ENCODE assay signal across 7 cellular contexts in genomic region chr1:230120949-230121381, GRCh38. TPM values are rescaled to one million over a fixed set of nuclear protein-coding genes. Genes with fewer than 3 reads are reported as not detected.
DNase-seq lines count a peak whose midpoint lies in the region; ATAC-seq and TF ChIP-seq lines count a peak whose summit lies in the region.

No MANE protein-coding gene starts in this region.

- peak overlapping the region; percentile 36 for H3K9ac ChIP-seq in OCI-LY1 (ENCODE audit: low read length)

- H3K9me2 ChIP-seq in OCI-LY1 (ENCODE audit: low read depth, low read length), result no peaks in the 10 kb centered on the region

- H3K27ac ChIP-seq in OCI-LY1 (ENCODE audit: low read depth, low read length, poor library complexity, severe bottlenecking), result peak overlapping the region; percentile 99
- no peak overlapping the region for H3K27ac ChIP-seq in esophagus muscularis mucosa (replicated peaks in 1 of 4)
- H3K27ac ChIP-seq in spleen, result no peak overlapping the region

- H3K36me3 ChIP-seq in OCI-LY1 (ENCODE audit: insufficient read depth, low read length) (peaks cover 14% of the 10 kb centered on the region; the same call in 1 of the 2 replicates), esophagus muscularis mucosa (peaks cover 0 to 13% (median 4%) of the 10 kb centered on the region in 4 donors), spleen (peaks cover 0 to 17% (median 0%) of the 10 kb centered on the region in 6 donors)

- H4K20me1 ChIP-seq in OCI-LY1 (ENCODE audit: insufficient read depth, low read length), result no peaks in the 10 kb centered on the region

- H3K4me1 ChIP-seq in OCI-LY1 (ENCODE audit: insufficient read depth, low read length, severe bottlenecking) (peaks cover 97% of the 10 kb centered on the region), esophagus muscularis mucosa (peaks cover 21 to 69% (median 52%) of the 10 kb centered on the region in 4 donors), spleen (peaks cover 0 to 83% (median 26%) of the 10 kb centered on the region in 6 donors)

- peaks cover 23% of the 10 kb centered on the region for H3K79me2 ChIP-seq in OCI-LY1 (ENCODE audit: insufficient read depth, low read length)

- no peaks in the 10 kb centered on the region for H3K27me3 Mint-ChIP-seq in activated CD4-positive, alpha-beta memory T cell treated with anti-CD3 and anti-CD28 coated beads for 36 hours

- H3K9me3 ChIP-seq in OCI-LY1 (ENCODE audit: low read length) (no peaks in the 10 kb centered on the region), esophagus muscularis mucosa (no peaks in the 10 kb centered on the region), spleen (no peaks in the 10 kb centered on the region)

- no peak overlapping the region for H2AFZ ChIP-seq in OCI-LY1 (ENCODE audit: low read length)

- CTCF ChIA-PET in activated CD4-positive, alpha-beta memory T cell treated with anti-CD3 and anti-CD28 coated beads for 36 hours (lab: Charles Lee), result interaction anchor here (0.7 to 1.3 kb wide), 5 partner anchors 9 to 872 kb away, joined by 3 to 5 read pairs (median 3); no protein-coding TSS in a partner anchor

- no peak for ATAC-seq in HG03439 (IDR thresholded peaks at IDR 0.05; ENCODE audit: unreplicated experiment)

- peaks cover 20% of the 10 kb centered on the region for H3F3A ChIP-seq in OCI-LY1 (ENCODE audit: insufficient read depth, low read length)

- DNase-seq in GM13977 (ENCODE audit: low spot score), result no peak
- DNase-seq in esophagus muscularis mucosa (ENCODE audit: extremely low spot score), result no peak
- no peak for DNase-seq in spleen
- no peak for DNase-seq in activated CD4-positive, alpha-beta memory T cell treated with anti-CD3 and anti-CD28 coated beads for 36 hours
- DNase-seq in GM19240 (ENCODE audit: insufficient read length, low spot score), result no peak

- no peak overlapping the region for H3K27ac Mint-ChIP-seq in activated CD4-positive, alpha-beta memory T cell treated with anti-CD3 and anti-CD28 coated beads for 36 hours

- no peaks in the 10 kb centered on the region for H3K27me3 ChIP-seq in OCI-LY1 (ENCODE audit: insufficient read depth, low read length)
- H3K27me3 ChIP-seq in esophagus muscularis mucosa, result no peaks in the 10 kb centered on the region
- H3K27me3 ChIP-seq in spleen (replicated peaks in 1 of 7), result no peaks in the 10 kb centered on the region

- no peak for TF ChIP-seq EP300 in esophagus muscularis mucosa (IDR thresholded peaks at IDR 0.05)

- no peaks in the 10 kb centered on the region for H3K9me3 Mint-ChIP-seq in activated CD4-positive, alpha-beta memory T cell treated with anti-CD3 and anti-CD28 coated beads for 36 hours

- POLR2A ChIA-PET in activated CD4-positive, alpha-beta memory T cell treated with anti-CD3 and anti-CD28 coated beads for 36 hours (lab: Charles Lee), result interaction anchor here (1.8 kb wide), 1 partner anchor 11 kb away, joined by 7 read pairs; no protein-coding TSS in a partner anchor

- TF ChIP-seq POLR2A in esophagus muscularis mucosa (IDR thresholded peaks at IDR 0.05; ENCODE audit: low read depth), result no peak
- TF ChIP-seq POLR2A in spleen (IDR thresholded peaks at IDR 0.05), result no peak

- H3K4me3 ChIP-seq in OCI-LY1 (ENCODE audit: low read depth, low read length, poor library complexity, severe bottlenecking) (peak overlapping the region; percentile 17), esophagus muscularis mucosa (no peak overlapping the region), spleen (no peak overlapping the region)

- intact Hi-C loops in esophagus muscularis mucosa (cut with DNase I) (no loop called here), spleen (cut with DNase I; ENCODE audit: low total_unique reads) (no loop called here)
- intact Hi-C loops in activated CD4-positive, alpha-beta memory T cell treated with anti-CD3 and anti-CD28 coated beads for 36 hours (cut with micrococcal nuclease), result no loop called here

- in situ Hi-C loops in GM13977 (cut with MboI; ENCODE audit: low pct_unique_long_range_greater_than_20kb, low sequenced_read_pairs, unreplicated experiment), result no loop called here

- H3K4me1 Mint-ChIP-seq in activated CD4-positive, alpha-beta memory T cell treated with anti-CD3 and anti-CD28 coated beads for 36 hours (ENCODE audit: low read depth), result peaks cover 46% of the 10 kb centered on the region

- 96% methylated on average over 8 of the region's 9 CpGs for WGBS in esophagus muscularis mucosa
- 74 to 84% (median 77%) methylated on average over 9 of the region's 9 CpGs for WGBS in spleen, 5 donors

- no peak overlapping the region for H3K4me3 Mint-ChIP-seq in activated CD4-positive, alpha-beta memory T cell treated with anti-CD3 and anti-CD28 coated beads for 36 hours

- TF ChIP-seq CTCF in GM13977 (IDR thresholded peaks at IDR 0.05; ENCODE audit: extremely low read depth, insufficient read depth, missing control alignments) (peak; percentile 46), OCI-LY1 (IDR thresholded peaks at IDR 0.05; ENCODE audit: low read length) (peak; percentile 86), esophagus muscularis mucosa (IDR thresholded peaks at IDR 0.05) (peak; percentile 5 to 58 (median 25)), spleen (IDR thresholded peaks at IDR 0.05 in 8 of 11, conservative IDR thresholded peaks at IDR 0.05 in 3 of 11) (peak; percentile 38 to 75 (median 58))

- peak overlapping the region; percentile 35 for H3K4me2 ChIP-seq in OCI-LY1 (ENCODE audit: low read length)

- H3K36me3 Mint-ChIP-seq in activated CD4-positive, alpha-beta memory T cell treated with anti-CD3 and anti-CD28 coated beads for 36 hours, result peaks cover 18% of the 10 kb centered on the region

RNA-seq across cellular contexts. Expression of gene GALNT2, which starts 53.9 kb away (rescaled TPM):
- total RNA-seq in esophagus muscularis mucosa (100 to 1,000 TPM in 3 of 4 donors, 10 to 100 TPM in 1; 89.6 to 145 (median 129) TPM), spleen (10 to 100 TPM; 31.0 to 44.8 (median 40.7) TPM)
- 10 to 100 TPM in 2 of 3 donors, 1 to 10 TPM in 1; 7.9 to 13.3 (median 11.4) TPM for polyA plus RNA-seq in spleen
- 10 to 100 TPM; 49.5 to 51.0 TPM for total RNA-seq in activated CD4-positive, alpha-beta memory T cell treated with anti-CD3 and anti-CD28 coated beads for 36 hours

Comparison
In these comparisons a context has a peak if more than half of its experiments do, and no peak if none do; other contexts are left out.
1. CTCF ChIP-seq: peak in every context shown above with its lines; median percentile 86 in OCI-LY1; 58 in spleen; 46 in GM13977; 25 in esophagus muscularis mucosa.